In genomic region chr19:5913739-5914357, GRCh38 we compare ENCODE assay signal across 9 cellular contexts. TPM values are rescaled to one million over a fixed set of nuclear protein-coding genes. Genes with fewer than 3 reads are reported as not detected.
A peak's percentile ranks its signal among the peaks of the same experiment; 100 is the strongest.
DNase-seq lines count a peak whose midpoint lies in the region; ATAC-seq and TF ChIP-seq lines count a peak whose summit lies in the region.
"Had no signal": no experiment of that assay in that cellular context is flagged by ENCODE, and none has a peak within 500 bp of the region (broad histone marks: within the 10 kb centered on the region; RNA-seq: fewer than 3 reads in every experiment).

Gene CAPS, plus strand, starts transcription at chr19:5914254. Its CDS starts 153 bp downstream, at chr19:5914407.

- no peaks in the 10 kb centered on the region for H3K27me3 ChIP-seq in CD8-positive, alpha-beta T cell (ENCODE audit: insufficient read depth, low read length)
- H3K27me3 ChIP-seq in foreskin keratinocyte: no peaks in the 10 kb centered on the region
- H3K27me3 ChIP-seq: neural progenitor cell had no signal

- H3K4me3 ChIP-seq in CD8-positive, alpha-beta T cell (ENCODE audit: low read depth, low read length): no peak within 1 kb of the TSS
- H3K4me3 ChIP-seq: neural progenitor cell had no signal

- no peaks in the 10 kb centered on the region for H3K27me3 Mint-ChIP-seq in CD8-positive, alpha-beta T cell (ENCODE audit: low read depth)
- no peaks in the 10 kb centered on the region for H3K27me3 Mint-ChIP-seq in osteocyte (ENCODE audit: unreplicated experiment)

- no peaks in the 10 kb centered on the region for H3K4me1 Mint-ChIP-seq in CD8-positive, alpha-beta T cell (ENCODE audit: low read depth)
- H3K4me1 Mint-ChIP-seq in osteocyte (ENCODE audit: unreplicated experiment): peaks cover 21% of the 10 kb centered on the region

- no peak for TF ChIP-seq CTCF in CD8-positive, alpha-beta T cell (IDR thresholded peaks at IDR 0.05)
- TF ChIP-seq CTCF in RWPE1 (conservative IDR thresholded peaks at IDR 0.05; ENCODE audit: low read depth) (no peak), foreskin keratinocyte (conservative IDR thresholded peaks at IDR 0.05) (no peak), osteocyte (IDR thresholded peaks at IDR 0.05) (no peak)

- H3K4me1 ChIP-seq in CD8-positive, alpha-beta T cell (ENCODE audit: insufficient read depth, low read length): no peaks in the 10 kb centered on the region
- H3K4me1 ChIP-seq in foreskin keratinocyte: peaks cover 13% of the 10 kb centered on the region
- H3K4me1 ChIP-seq: neural progenitor cell had no signal

- no peak within 1 kb of the TSS for H3K27ac Mint-ChIP-seq in CD8-positive, alpha-beta T cell
- peak within 1 kb of the TSS; percentile 85 for H3K27ac Mint-ChIP-seq in osteocyte (ENCODE audit: unreplicated experiment)
- H3K27ac Mint-ChIP-seq: neural progenitor cell had no signal

- H3K36me3 ChIP-seq in CD8-positive, alpha-beta T cell (ENCODE audit: insufficient read depth, low read length): peaks cover 24% of the 10 kb centered on the region
- H3K36me3 ChIP-seq: neural progenitor cell had no signal

- H3K36me3 Mint-ChIP-seq in CD8-positive, alpha-beta T cell: peaks cover 48% of the 10 kb centered on the region
- H3K36me3 Mint-ChIP-seq in osteocyte (ENCODE audit: unreplicated experiment): peaks cover 14% of the 10 kb centered on the region
- H3K36me3 Mint-ChIP-seq: neural progenitor cell had no signal

- no peaks in the 10 kb centered on the region for H3K9me3 Mint-ChIP-seq in CD8-positive, alpha-beta T cell
- no peaks in the 10 kb centered on the region for H3K9me3 Mint-ChIP-seq in osteocyte (ENCODE audit: unreplicated experiment)
- H3K9me3 Mint-ChIP-seq: neural progenitor cell had no signal

- H3K27ac ChIP-seq in CD8-positive, alpha-beta T cell (ENCODE audit: low read depth, low read length): no peak within 1 kb of the TSS
- peak within 1 kb of the TSS; percentile 84 for H3K27ac ChIP-seq in RWPE1
- no peak within 1 kb of the TSS for H3K27ac ChIP-seq in foreskin keratinocyte
- H3K27ac ChIP-seq: neural progenitor cell had no signal

- POLR2A ChIA-PET in CD8-positive, alpha-beta T cell (lab: Charles Lee): interaction anchor here (0.7 to 1.2 kb wide), 2 partner anchors 10 to 17 kb away, joined by 3 to 5 read pairs; partner anchors contain the start of gene NDUFA11
- POLR2A ChIA-PET in RWPE1 (lab: Yijun Ruan, JAX; ENCODE audit: low non-redundant PET): interaction anchor here (0.7 to 1.1 kb wide), 2 partner anchors 10 to 85 kb away, joined by 4 to 5 read pairs; no protein-coding TSS in a partner anchor

- CTCF ChIA-PET in CD8-positive, alpha-beta T cell (lab: Charles Lee): no interaction called here
- CTCF ChIA-PET in RWPE1 (lab: Yijun Ruan, JAX): interaction anchor here (0.7 to 1.1 kb wide), 3 partner anchors 35 to 110 kb away, joined by 3 to 7 read pairs (median 4); no protein-coding TSS in a partner anchor

- H3K4me3 Mint-ChIP-seq in CD8-positive, alpha-beta T cell: no peak within 1 kb of the TSS
- H3K4me3 Mint-ChIP-seq in osteocyte (ENCODE audit: unreplicated experiment): no peak within 1 kb of the TSS
- H3K4me3 Mint-ChIP-seq: neural progenitor cell had no signal

- ATAC-seq in CD8-positive, alpha-beta T cell: no peak
- ATAC-seq in foreskin keratinocyte (peak; percentile 43), HG03460 (IDR thresholded peaks at IDR 0.05; ENCODE audit: unreplicated experiment) (no peak), HG03439 (IDR thresholded peaks at IDR 0.05; ENCODE audit: unreplicated experiment) (no peak)

- DNase-seq in CD8-positive, alpha-beta T cell: no peak
- DNase-seq in RWPE1 (ENCODE audit: low spot score) (peak; percentile 74), foreskin keratinocyte (peak in 1 of 2 donors; percentile 50), osteocyte (ENCODE audit: extremely low spot score, unreplicated experiment) (peak; percentile 92), NCI-H1694 treated with DMSO at 0.1 percent for 48 hours (lab: John Stamatoyannopoulos, UW) (no peak), NCI-H748 treated with DMSO at 0.1 percent for 48 hours (lab: John Stamatoyannopoulos, UW) (no peak)

- intact Hi-C loops in CD8-positive, alpha-beta T cell (cut with DNase I, micrococcal nuclease): no loop called here

- H3K9me3 ChIP-seq in CD8-positive, alpha-beta T cell (ENCODE audit: low read length): no peaks in the 10 kb centered on the region

RNA-seq across cellular contexts. Expression of gene CAPS, which starts in this region (rescaled TPM):
- total RNA-seq in CD8-positive, alpha-beta T cell: 10 to 100 TPM; 28.0 to 33.1 TPM
- total RNA-seq in foreskin keratinocyte (1.4 and 2.6 TPM in 2 replicates), osteocyte (14.4 and 15.6 TPM in 2 replicates)
- polyA plus RNA-seq in foreskin keratinocyte: 1.4 and 2.9 TPM in 2 replicates

Comparison
In these comparisons a context has a peak if more than half of its experiments do, and no peak if none do; other contexts are left out.
1. DNase-seq: peak in RWPE1 (single experiment) and osteocyte (single experiment); none in CD8-positive, alpha-beta T cell (0 of 7), NCI-H1694 treated with DMSO at 0.1 percent for 48 hours (single experiment) and NCI-H748 treated with DMSO at 0.1 percent for 48 hours (single experiment).